8 cellular contexts compared by ENCODE assay signal in genomic region chr19:45781282-45782161, GRCh38. TPM values are rescaled to one million over a fixed set of nuclear protein-coding genes. Genes with fewer than 3 reads are reported as not detected.
DNase-seq lines count a peak whose midpoint lies in the region; ATAC-seq, FAIRE-seq and TF ChIP-seq lines count a peak whose summit lies in the region.
"Had no signal": no experiment of that assay in that cellular context is flagged by ENCODE, and none has a peak within 500 bp of the region (broad histone marks: within the 10 kb centered on the region; RNA-seq: fewer than 3 reads in every experiment).

No MANE protein-coding gene starts in this region.

- H3F3A ChIP-seq in SK-N-SH (replicated peaks; ENCODE audit: insufficient read depth), result peaks cover 20% of the 10 kb centered on the region

- H3K36me3 ChIP-seq in MG63 (peaks cover 72% of the 10 kb centered on the region), SK-N-SH (replicated peaks in 1 of 2; ENCODE audit: control insufficient read depth in 1 of 2, insufficient read depth in 2 of 2, low read length in 1 of 2) (peaks cover 15 to 51% of the 10 kb centered on the region in 2 experiments), keratinocyte (ENCODE audit: control insufficient read depth in 2 of 2, extremely low read depth in 1 of 2, insufficient read depth in 2 of 2, low read length in 2 of 2) (peaks cover 17 to 20% of the 10 kb centered on the region in 2 experiments), urinary bladder (ENCODE audit: insufficient read depth) (peaks cover 5% of the 10 kb centered on the region)

- no peak for FAIRE-seq in keratinocyte (lab: Jason Lieb, UNC)
- no peak for FAIRE-seq in GM12891 (lab: Jason Lieb, UNC)

- 0 out of 2 replicates have a peak, but pooled peaks cover 8% of the 10 kb centered on the region for H4K20me1 ChIP-seq in SK-N-SH (ENCODE audit: insufficient read depth)
- H4K20me1 ChIP-seq in keratinocyte (ENCODE audit: control insufficient read depth, extremely low read depth, insufficient read depth, low read length), result peaks cover 13% of the 10 kb centered on the region

- TF ChIP-seq EP300 in SK-N-SH (IDR thresholded peaks at IDR 0.05; ENCODE audit: borderline replicate concordance in 1 of 2, low read depth in 1 of 2, low read length in 1 of 2), result no peak

- H3K79me2 ChIP-seq in SK-N-SH (ENCODE audit: insufficient read depth) (peaks cover 47% of the 10 kb centered on the region), keratinocyte (ENCODE audit: control insufficient read depth, insufficient read depth, low read length) (no peaks in the 10 kb centered on the region)

- TF ChIP-seq RAD21 in SK-N-SH (IDR thresholded peaks at IDR 0.05; ENCODE audit: low read length), result no peak

- H3K27ac ChIP-seq in SK-N-SH (ENCODE audit: low read depth in 2 of 2, low read length in 1 of 2), result peak overlapping the region; percentile 86 to 99
- no peak overlapping the region for H3K27ac ChIP-seq in keratinocyte (ENCODE audit: control insufficient read depth, insufficient read depth, low read length)
- peak overlapping the region; percentile 1 for H3K27ac ChIP-seq in urinary bladder (ENCODE audit: low read depth)
- H3K27ac ChIP-seq: VCaP had no signal

- TF ChIP-seq CTCF in SK-N-SH (IDR thresholded peaks at IDR 0.05) (no peak), keratinocyte (optimal IDR thresholded peaks at IDR 0.05 in 1 of 3, IDR thresholded peaks at IDR 0.05 in 1 of 3, conservative IDR thresholded peaks at IDR 0.05 in 1 of 3; ENCODE audit: extremely low read depth in 1 of 3, insufficient read depth in 2 of 3, low read length in 3 of 3) (no peak)

- peak; percentile 87 for DNase-seq in MG63
- DNase-seq in SK-N-SH, result no peak
- no peak for DNase-seq in keratinocyte (ENCODE audit: low read depth, low spot score)
- DNase-seq in cerebellar cortex (ENCODE audit: low spot score), result no peak
- no peak for DNase-seq in GM12891 (ENCODE audit: insufficient read length, low spot score)

- 79% methylated on average over 8 of the region's 17 CpGs for WGBS in SK-N-SH (ENCODE audit: low lambda C conversion rate)
- WGBS in urinary bladder, result 27% methylated on average over 17 of the region's 17 CpGs

- no peak overlapping the region for H2AFZ ChIP-seq in SK-N-SH (ENCODE audit: low read depth)
- no peak overlapping the region for H2AFZ ChIP-seq in keratinocyte (ENCODE audit: control insufficient read depth, low read length)

- dilution Hi-C loops in keratinocyte (cut with MboI; ENCODE audit: extremely low pct_ligation_motif_present, low sequenced_read_pairs), result no loop called here

- peak overlapping the region; percentile 72; the same call in 1 of the 2 replicates for H3K9ac ChIP-seq in SK-N-SH
- no peak overlapping the region for H3K9ac ChIP-seq in keratinocyte (ENCODE audit: control insufficient read depth, extremely low read depth, insufficient read depth, low read length)

- H3K27me3 ChIP-seq in MG63 (no peaks in the 10 kb centered on the region), SK-N-SH (ENCODE audit: insufficient read depth) (no peaks in the 10 kb centered on the region), keratinocyte (ENCODE audit: control insufficient read depth, extremely low read depth, insufficient read depth, low read length) (no peaks in the 10 kb centered on the region)

- no peaks in the 10 kb centered on the region for H3K9me3 ChIP-seq in MG63
- H3K9me3 ChIP-seq in SK-N-SH, result no peaks in the 10 kb centered on the region
- no peaks in the 10 kb centered on the region for H3K9me3 ChIP-seq in keratinocyte (ENCODE audit: control insufficient read depth, low read depth, low read length)

- CTCF ChIA-PET in SK-N-SH (lab: Yijun Ruan, JAX), result interaction anchor here (0.8 to 5.1 kb wide), 7 partner anchors 8 to 614 kb away, joined by 3 to 27 read pairs (median 7); partner anchors contain the start of gene SIX5

- POLR2A ChIA-PET in SK-N-SH (lab: Yijun Ruan, JAX), result interaction anchor here (0.9 to 2.7 kb wide), 3 partner anchors 11 to 64 kb away, joined by 3 to 7 read pairs (median 4); no protein-coding TSS in a partner anchor

- ATAC-seq in HG02798 (IDR thresholded peaks at IDR 0.05; ENCODE audit: poor library complexity, unreplicated experiment), result no peak

- no peaks in the 10 kb centered on the region for H3K9me2 ChIP-seq in SK-N-SH

- H3K4me1 ChIP-seq in SK-N-SH (ENCODE audit: control insufficient read depth in 1 of 2, insufficient read depth in 2 of 2, low read depth in 1 of 2, low read length in 1 of 2) (peaks cover 22 to 30% of the 10 kb centered on the region in 2 experiments; a peak in 3 of 4 replicates), keratinocyte (ENCODE audit: control insufficient read depth, extremely low read depth, insufficient read depth, low read length) (peaks cover 33% of the 10 kb centered on the region), urinary bladder (ENCODE audit: insufficient read depth) (peaks cover 4% of the 10 kb centered on the region)

- H3K4me2 ChIP-seq in SK-N-SH (peak overlapping the region; percentile 90), keratinocyte (ENCODE audit: control insufficient read depth, extremely low read depth, insufficient read depth, low read depth, low read length) (peak overlapping the region; percentile 16)

- no peaks in the 10 kb centered on the region for H3K9me1 ChIP-seq in keratinocyte (ENCODE audit: control insufficient read depth, extremely low read depth, insufficient read depth, low read length)

- peak overlapping the region; percentile 33 for H3K4me3 ChIP-seq in MG63
- peak overlapping the region; percentile 47 to 54 for H3K4me3 ChIP-seq in SK-N-SH (ENCODE audit: low read depth in 2 of 2, low read length in 1 of 2)
- peak overlapping the region in 1 of 3 experiments; percentile 34 for H3K4me3 ChIP-seq in keratinocyte (ENCODE audit: control insufficient read depth in 2 of 3, extremely low read depth in 1 of 3, insufficient read depth in 2 of 3, low read depth in 1 of 3, low read length in 3 of 3)
- H3K4me3 ChIP-seq in urinary bladder (ENCODE audit: low read depth, low read length), result peak overlapping the region; percentile 44

- TF ChIP-seq POLR2A in GM12891 (IDR thresholded peaks at IDR 0.05; ENCODE audit: low read depth, low read length), result no peak; the same call in 1 of the 2 replicates

RNA-seq across cellular contexts. Expression of gene DMPK, which starts 0.8 kb away (rescaled TPM):
- 3.9 and 7.0 TPM in 2 replicates for total RNA-seq in MG63 (2014; rRNA removed; shearing (Covaris generic); ENCODE audit: low replicate concordance)
- polyA plus RNA-seq in SK-N-SH (2012; rRNA removed) (86.4 and 92.2 TPM in 2 replicates), keratinocyte (7.0 to 12.8 TPM (median 8.1 TPM) in 3 replicates), urinary bladder (223 TPM)
- polyA plus RNA-seq in SK-N-SH (2012; cell fraction: cytosol; rRNA removed), result 37.4 and 40.6 TPM in 2 replicates
- polyA plus RNA-seq in SK-N-SH (2012; cell fraction: nucleus; rRNA removed), result 481 and 556 TPM in 2 replicates
- polyA plus RNA-seq in keratinocyte (2011; ENCODE audit: low read depth), result 15.4 TPM
- 2.8 and 7.2 TPM in 2 replicates for polyA plus RNA-seq in keratinocyte (2011; cell fraction: cytosol; rRNA removed)
- polyA plus RNA-seq in keratinocyte (2011; cell fraction: nucleus; rRNA removed), result 76.2 and 104 TPM in 2 replicates
- 13.2 and 17.9 TPM in 2 replicates for polyA plus RNA-seq in keratinocyte (2012; ENCODE audit: low replicate concordance)
- 7.1 to 11.4 TPM (median 9.1 TPM) in 3 replicates for polyA minus RNA-seq in keratinocyte
- 3.3 TPM for polyA minus RNA-seq in keratinocyte (2011; cell fraction: cytosol; rRNA and poly(A)+ RNA removed)
- polyA minus RNA-seq in keratinocyte (2011; cell fraction: nucleus; rRNA and poly(A)+ RNA removed), result 12.0 and 16.4 TPM in 2 replicates
- total RNA-seq in urinary bladder, result 49.4 TPM
- polyA plus RNA-seq in GM12891 (2012; ENCODE audit: low read depth, missing spikeins), result 36.5 TPM

RNA-seq across cellular contexts. Expression of gene DMWD, which starts 11.1 kb away (rescaled TPM):
- total RNA-seq in MG63 (2014; rRNA removed; shearing (Covaris generic); ENCODE audit: low replicate concordance), result 30.4 and 48.0 TPM in 2 replicates
- polyA plus RNA-seq in SK-N-SH (2012; rRNA removed) (39.3 and 40.6 TPM in 2 replicates), keratinocyte (10.1 to 16.5 TPM (median 12.5 TPM) in 3 replicates), urinary bladder (43.7 TPM)
- 11.6 and 18.4 TPM in 2 replicates for polyA plus RNA-seq in SK-N-SH (2012; cell fraction: cytosol; rRNA removed)
- 140 and 155 TPM in 2 replicates for polyA plus RNA-seq in SK-N-SH (2012; cell fraction: nucleus; rRNA removed)
- 1.7 TPM for polyA plus RNA-seq in keratinocyte (2011; ENCODE audit: low read depth)
- 8.1 and 11.8 TPM in 2 replicates for polyA plus RNA-seq in keratinocyte (2011; cell fraction: cytosol; rRNA removed)
- 35.8 and 51.3 TPM in 2 replicates for polyA plus RNA-seq in keratinocyte (2011; cell fraction: nucleus; rRNA removed)
- polyA plus RNA-seq in keratinocyte (2012; ENCODE audit: low replicate concordance), result 12.3 and 20.4 TPM in 2 replicates
- 16.9 to 29.0 TPM (median 27.1 TPM) in 3 replicates for polyA minus RNA-seq in keratinocyte
- polyA minus RNA-seq in keratinocyte (2011; cell fraction: cytosol; rRNA and poly(A)+ RNA removed), result 24.7 TPM
- polyA minus RNA-seq in keratinocyte (2011; cell fraction: nucleus; rRNA and poly(A)+ RNA removed), result 28.9 and 30.2 TPM in 2 replicates
- 24.7 TPM for total RNA-seq in urinary bladder
- 25.7 TPM for polyA plus RNA-seq in GM12891 (2012; ENCODE audit: low read depth, missing spikeins)

RNA-seq across cellular contexts. Expression of gene SIX5, which starts 12.5 kb away (rescaled TPM):
- 11.4 and 18.6 TPM in 2 replicates for total RNA-seq in MG63 (2014; rRNA removed; shearing (Covaris generic); ENCODE audit: low replicate concordance)
- polyA plus RNA-seq in SK-N-SH (2012; rRNA removed), result 6.4 and 8.4 TPM in 2 replicates
- polyA plus RNA-seq in SK-N-SH (2012; cell fraction: cytosol; rRNA removed), result 3.1 and 5.2 TPM in 2 replicates
- polyA plus RNA-seq in SK-N-SH (2012; cell fraction: nucleus; rRNA removed), result 22.8 and 31.2 TPM in 2 replicates
- polyA plus RNA-seq in keratinocyte, result 1.3 to 2.2 TPM (median 2.0 TPM) in 3 replicates
- 0.45 TPM for polyA plus RNA-seq in keratinocyte (2011; ENCODE audit: low read depth)
- polyA plus RNA-seq in keratinocyte (2011; cell fraction: cytosol; rRNA removed), result 1.5 and 3.0 TPM in 2 replicates
- 4.5 and 5.8 TPM in 2 replicates for polyA plus RNA-seq in keratinocyte (2011; cell fraction: nucleus; rRNA removed)
- polyA plus RNA-seq in keratinocyte (2012; ENCODE audit: low replicate concordance), result 1.8 and 2.2 TPM in 2 replicates
- polyA minus RNA-seq in keratinocyte, result 1.1 to 5.1 TPM (median 2.8 TPM) in 3 replicates
- 6.1 TPM for polyA minus RNA-seq in keratinocyte (2011; cell fraction: cytosol; rRNA and poly(A)+ RNA removed)
- 1.9 and 3.8 TPM in 2 replicates for polyA minus RNA-seq in keratinocyte (2011; cell fraction: nucleus; rRNA and poly(A)+ RNA removed)
- total RNA-seq in urinary bladder, result 10.4 TPM
- 51.1 TPM for polyA plus RNA-seq in urinary bladder
- 3.7 TPM for polyA plus RNA-seq in GM12891 (2012; ENCODE audit: low read depth, missing spikeins)

RNA-seq across cellular contexts. Expression of gene RSPH6A, which starts 33.6 kb away (rescaled TPM):
- not detected in 2 replicates for total RNA-seq in MG63 (2014; rRNA removed; shearing (Covaris generic); ENCODE audit: low replicate concordance)
- polyA plus RNA-seq in SK-N-SH (2012; rRNA removed) (0.02 TPM in 1 of 2 replicates, not detected in the other), keratinocyte (not detected in 3 replicates), urinary bladder (not detected)
- 0.01 TPM in 1 of 2 replicates, not detected in the other for polyA plus RNA-seq in SK-N-SH (2012; cell fraction: cytosol; rRNA removed)
- polyA plus RNA-seq in SK-N-SH (2012; cell fraction: nucleus; rRNA removed), result 0.04 and 0.05 TPM in 2 replicates
- not detected for polyA plus RNA-seq in keratinocyte (2011; ENCODE audit: low read depth)
- polyA plus RNA-seq in keratinocyte (2011; cell fraction: cytosol; rRNA removed), result not detected in 2 replicates
- 0.05 and 0.17 TPM in 2 replicates for polyA plus RNA-seq in keratinocyte (2011; cell fraction: nucleus; rRNA removed)
- 0.08 TPM in 1 of 2 replicates, not detected in the other for polyA plus RNA-seq in keratinocyte (2012; ENCODE audit: low replicate concordance)
- polyA minus RNA-seq in keratinocyte, result 0.16 TPM in 1 of 3 replicates, not detected in the others
- not detected for polyA minus RNA-seq in keratinocyte (2011; cell fraction: cytosol; rRNA and poly(A)+ RNA removed)
- polyA minus RNA-seq in keratinocyte (2011; cell fraction: nucleus; rRNA and poly(A)+ RNA removed), result 0.32 TPM in 1 of 2 replicates, not detected in the other
- not detected for total RNA-seq in urinary bladder
- polyA plus RNA-seq in GM12891 (2012; ENCODE audit: low read depth, missing spikeins), result not detected

RNA-seq across cellular contexts. Expression of gene MEIOSIN, which starts 48.3 kb away (rescaled TPM):
- total RNA-seq in MG63 (2014; rRNA removed; shearing (Covaris generic); ENCODE audit: low replicate concordance), result 0.99 TPM in 1 of 2 replicates, not detected in the other
- polyA plus RNA-seq in SK-N-SH (2012; rRNA removed), result 0.03 and 0.06 TPM in 2 replicates
- polyA plus RNA-seq in SK-N-SH (2012; cell fraction: cytosol; rRNA removed), result 0.01 TPM in 1 of 2 replicates, not detected in the other
- polyA plus RNA-seq in SK-N-SH (2012; cell fraction: nucleus; rRNA removed), result 0.02 and 0.06 TPM in 2 replicates
- polyA plus RNA-seq in keratinocyte, result not detected in 3 replicates
- polyA plus RNA-seq in keratinocyte (2011; ENCODE audit: low read depth), result not detected
- not detected in 2 replicates for polyA plus RNA-seq in keratinocyte (2011; cell fraction: cytosol; rRNA removed)
- polyA plus RNA-seq in keratinocyte (2011; cell fraction: nucleus; rRNA removed), result not detected in 2 replicates
- not detected in 2 replicates for polyA plus RNA-seq in keratinocyte (2012; ENCODE audit: low replicate concordance)
- polyA minus RNA-seq in keratinocyte, result not detected in 3 replicates
- polyA minus RNA-seq in keratinocyte (2011; cell fraction: cytosol; rRNA and poly(A)+ RNA removed), result not detected
- not detected in 2 replicates for polyA minus RNA-seq in keratinocyte (2011; cell fraction: nucleus; rRNA and poly(A)+ RNA removed)
- not detected for total RNA-seq in urinary bladder
- not detected for polyA plus RNA-seq in urinary bladder
- polyA plus RNA-seq in GM12891 (2012; ENCODE audit: low read depth, missing spikeins), result 0.05 TPM
